8 cellular contexts compared by ENCODE assay signal in the genomic region with DNA sequence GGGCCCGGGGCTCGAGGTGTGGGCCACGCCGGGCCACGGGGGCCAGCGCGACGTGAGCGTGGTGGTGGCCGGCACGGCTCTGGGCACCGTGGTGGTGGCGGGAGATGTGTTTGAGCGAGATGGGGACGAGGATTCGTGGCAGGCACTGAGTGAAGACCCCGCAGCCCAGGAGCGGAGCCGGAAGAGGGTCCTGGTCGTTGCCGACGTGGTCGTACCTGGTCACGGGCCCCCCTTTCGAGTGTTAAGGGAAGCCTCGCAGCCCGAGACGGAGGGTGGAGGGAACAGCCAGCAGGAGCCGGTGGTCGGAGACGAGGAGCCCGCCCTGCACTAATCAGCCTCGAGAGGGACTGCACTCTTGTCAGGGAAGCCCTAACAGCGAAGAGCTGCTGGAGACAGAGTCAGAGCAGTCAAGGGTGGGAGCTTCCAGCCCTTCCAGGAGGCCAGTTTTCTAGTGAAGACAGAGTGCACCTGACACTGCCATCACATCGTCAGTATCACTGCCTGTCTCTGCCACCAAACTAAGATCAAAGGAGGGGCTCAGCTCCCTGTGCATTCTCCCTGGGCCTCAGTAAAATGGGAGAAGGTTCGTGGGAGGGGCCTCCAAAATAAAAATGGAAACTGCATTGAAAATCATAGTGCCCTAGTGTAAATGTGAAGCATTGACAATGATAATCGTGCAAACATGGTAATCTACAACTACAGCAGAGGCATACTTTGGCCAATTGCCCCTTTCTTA. TPM values are rescaled to one million over a fixed set of nuclear protein-coding genes. Genes with fewer than 3 reads are reported as not detected.
A peak's percentile ranks its signal among the peaks of the same experiment; 100 is the strongest.
DNase-seq lines count a peak whose midpoint lies in the region; ATAC-seq and TF ChIP-seq lines count a peak whose summit lies in the region.

No MANE protein-coding gene starts in this region.

- no peaks in the 10 kb centered on the region for H4K20me1 ChIP-seq in PC-3 (ENCODE audit: low read length)

- no peaks in the 10 kb centered on the region for H3K9me2 ChIP-seq in PC-3 (replicated peaks; ENCODE audit: low read length)

- peaks cover 14% of the 10 kb centered on the region for H3K27me3 Mint-ChIP-seq in brain

- DNase-seq in heart left ventricle = no peak
- DNase-seq in cardiac septum (ENCODE audit: low spot score) = no peak
- peak; percentile 14 for DNase-seq in PC-3
- peak; percentile 71 for DNase-seq in left kidney (ENCODE audit: low read depth, low spot score)
- DNase-seq in NK-92 treated with Interleukin-12 subunit alpha and Interleukin-12 subunit beta, amount 100 ng/mL, for 24 hours (lab: John Stamatoyannopoulos, UW) = no peak

- H3K4me3 Mint-ChIP-seq in brain = peak overlapping the region; percentile 84 to 100 (median 87)

- WGBS in heart left ventricle, 4 donors = 4 to 13% (median 6%) methylated on average over 12 to 37 of the region's 37 CpGs

- CTCF ChIA-PET in PC-3 (lab: Charles Lee) = no interaction called here

- H3K27ac ChIP-seq in heart left ventricle = peak overlapping the region in 11 of 12 donors; percentile 88 to 98 (median 97)
- no peak overlapping the region for H3K27ac ChIP-seq in PC-3 (ENCODE audit: low read length)
- H3K27ac ChIP-seq in subcutaneous abdominal adipose tissue (ENCODE audit: low read depth, low read length) = peak overlapping the region; percentile 81

- H3K36me3 ChIP-seq in heart left ventricle = no peaks in the 10 kb centered on the region
- no peaks in the 10 kb centered on the region for H3K36me3 ChIP-seq in PC-3 (ENCODE audit: low read depth, low read length)
- H3K36me3 ChIP-seq in subcutaneous abdominal adipose tissue (ENCODE audit: control insufficient read depth in 5 of 5, insufficient read depth in 5 of 5, low read length in 5 of 5) = peaks cover 0 to 5% (median 0%) of the 10 kb centered on the region in 5 donors

- BruUV-seq in PC-3 (replicated peaks; lab: Mats Ljungman, UMichigan) = TSS peak; percentile 32

- H3K4me3 ChIP-seq in heart left ventricle (peak overlapping the region; percentile 74 to 99 (median 94)), PC-3 (ENCODE audit: low read length) (peak overlapping the region; percentile 80), subcutaneous abdominal adipose tissue (ENCODE audit: low read depth in 1 of 5, low read length in 5 of 5) (peak overlapping the region; percentile 66 to 96 (median 89))

- H3K4me1 ChIP-seq in heart left ventricle (peaks cover 0 to 41% (median 18%) of the 10 kb centered on the region in 12 donors), PC-3 (ENCODE audit: insufficient read depth, low read length) (0 out of 2 replicates have a peak, but pooled peaks cover 4% of the 10 kb centered on the region), subcutaneous abdominal adipose tissue (ENCODE audit: control insufficient read depth in 5 of 5, insufficient read depth in 5 of 5, low read length in 5 of 5) (peaks cover 2 to 41% (median 29%) of the 10 kb centered on the region in 5 donors)

- ATAC-seq in heart left ventricle (peak in 1 of 4 donors; percentile 1), PC-3 (peak; percentile 27), GM19023 (IDR thresholded peaks at IDR 0.05; ENCODE audit: unreplicated experiment) (no peak)

- peak overlapping the region; percentile 84 for H2AFZ ChIP-seq in PC-3 (ENCODE audit: low read length)

- H3F3A ChIP-seq in PC-3 (ENCODE audit: low read length, unreplicated experiment) = no peaks in the 10 kb centered on the region

- H3K4me2 ChIP-seq in PC-3 (ENCODE audit: low read length) = peak overlapping the region; percentile 93

- POLR2A ChIA-PET in PC-3 (lab: Charles Lee; ENCODE audit: unreplicated experiment) = interaction anchor here (0.6 kb wide), 1 partner anchor 1248 kb away, joined by 4 read pairs; no protein-coding TSS in a partner anchor

- peak overlapping the region; percentile 85 to 93 (median 90) for H3K27ac Mint-ChIP-seq in brain

- H3K9me3 ChIP-seq in heart left ventricle (no peaks in the 10 kb centered on the region), PC-3 (ENCODE audit: low read length) (no peaks in the 10 kb centered on the region), subcutaneous abdominal adipose tissue (ENCODE audit: control insufficient read depth in 5 of 5, low read length in 5 of 5) (no peaks in the 10 kb centered on the region)

- H3K79me2 ChIP-seq in PC-3 (ENCODE audit: low read length) = 0 out of 2 replicates have a peak, but pooled peaks cover 5% of the 10 kb centered on the region

- intact Hi-C loops in heart left ventricle (cut with DNase I) = loop anchor here in 8 of 10 donors (1.0 to 5.0 kb wide), 7 partner anchors 9 to 216 kb away; a partner anchor contains a TSS
- intact Hi-C loops in cardiac septum (cut with DNase I) = loop anchor here (1.0 to 5.0 kb wide), 4 partner anchors 9 to 136 kb away; a partner anchor contains a TSS
- intact Hi-C loops in PC-3 (cut with micrococcal nuclease) = loop anchor here (5.0 kb wide), 1 partner anchor 46 kb away; a partner anchor contains a TSS

- H3K4me1 Mint-ChIP-seq in brain = peaks cover 55% of the 10 kb centered on the region

- peak overlapping the region; percentile 91 for H3K9ac ChIP-seq in PC-3 (ENCODE audit: low read length)
- H3K9ac ChIP-seq in subcutaneous abdominal adipose tissue (ENCODE audit: low read length in 5 of 5) = peak overlapping the region in 4 of 5 donors; percentile 87 to 94 (median 92)

- TF ChIP-seq CTCF in heart left ventricle (IDR thresholded peaks at IDR 0.05) = no peak
- TF ChIP-seq CTCF in PC-3 (conservative IDR thresholded peaks at IDR 0.05; ENCODE audit: low read depth, low read length) = no peak
- TF ChIP-seq CTCF in brain (conservative IDR thresholded peaks at IDR 0.05) = peak in 1 of 2 experiments; percentile 13

- peaks cover 0 to 2% (median 0%) of the 10 kb centered on the region in 5 experiments for H3K9me3 Mint-ChIP-seq in brain

- no peaks in the 10 kb centered on the region for H3K27me3 ChIP-seq in heart left ventricle
- H3K27me3 ChIP-seq in PC-3 (ENCODE audit: low read length) = no peaks in the 10 kb centered on the region
- peaks cover 0 to 4% (median 0%) of the 10 kb centered on the region in 5 donors for H3K27me3 ChIP-seq in subcutaneous abdominal adipose tissue (ENCODE audit: control insufficient read depth in 5 of 5, insufficient read depth in 4 of 5, low read length in 5 of 5)

- no peak for TF ChIP-seq POLR2A in heart left ventricle (IDR thresholded peaks at IDR 0.05)

- H3K36me3 Mint-ChIP-seq in brain = peaks cover 2% of the 10 kb centered on the region

RNA-seq across cellular contexts. Expression of a gene that starts 1.3 kb away (rescaled TPM):
- total RNA-seq in heart left ventricle = 1 to 10 TPM; 1.3 to 2.7 (median 2.0) TPM
- 1 to 10 TPM; 1.4 to 3.2 TPM for polyA plus RNA-seq in heart left ventricle
- total RNA-seq in cardiac septum = 1.5 TPM
- total RNA-seq in PC-3 (2014; rRNA removed) = 2.7 and 4.3 TPM in 2 replicates
- 4.7 TPM for polyA plus RNA-seq in brain (ENCODE audit: insufficient read depth, low read depth, low replicate concordance)

RNA-seq across cellular contexts. Expression of a gene that starts 8.6 kb away (rescaled TPM):
- total RNA-seq in heart left ventricle = 1 to 10 TPM; 5.9 to 9.5 (median 8.3) TPM
- polyA plus RNA-seq in heart left ventricle = 10 to 100 TPM in 1 of 2 donors, 1 to 10 TPM in 1; 9.1 to 10.8 TPM
- 9.7 TPM for total RNA-seq in cardiac septum
- 7.5 and 11.6 TPM in 2 replicates for total RNA-seq in PC-3 (2014; rRNA removed)
- polyA plus RNA-seq in brain (ENCODE audit: insufficient read depth, low read depth, low replicate concordance) = 19.5 TPM

RNA-seq across cellular contexts. Expression of a gene that starts 8.9 kb away (rescaled TPM):
- 10 to 100 TPM; 24.9 to 80.9 (median 34.1) TPM for total RNA-seq in heart left ventricle
- polyA plus RNA-seq in heart left ventricle = 10 to 100 TPM; 28.7 to 48.1 TPM
- 26.6 TPM for total RNA-seq in cardiac septum
- total RNA-seq in PC-3 (2014; rRNA removed) = 51.4 and 58.6 TPM in 2 replicates
- polyA plus RNA-seq in brain (ENCODE audit: insufficient read depth, low read depth, low replicate concordance) = 124 TPM

RNA-seq across cellular contexts. Expression of a gene that starts 20.7 kb away (rescaled TPM):
- total RNA-seq in heart left ventricle = 100 to 1,000 TPM in 3 of 9 donors, 10 to 100 TPM in 6; 64.6 to 160 (median 91.7) TPM
- 100 to 1,000 TPM; 155 to 158 TPM for polyA plus RNA-seq in heart left ventricle
- total RNA-seq in cardiac septum = 89.1 TPM
- 107 and 146 TPM in 2 replicates for total RNA-seq in PC-3 (2014; rRNA removed)
- 215 TPM for polyA plus RNA-seq in brain (ENCODE audit: insufficient read depth, low read depth, low replicate concordance)

RNA-seq across cellular contexts. Expression of a gene that starts 26.6 kb away (rescaled TPM):
- 10 to 100 TPM in 8 of 9 donors, 1 to 10 TPM in 1; 8.9 to 19.3 (median 12.3) TPM for total RNA-seq in heart left ventricle
- polyA plus RNA-seq in heart left ventricle = 10 to 100 TPM; 10.9 to 17.7 TPM
- 13.7 TPM for total RNA-seq in cardiac septum
- 17.9 and 23.9 TPM in 2 replicates for total RNA-seq in PC-3 (2014; rRNA removed)
- 27.2 TPM for polyA plus RNA-seq in brain (ENCODE audit: insufficient read depth, low read depth, low replicate concordance)

Comparison
In these comparisons a context has a peak if more than half of its experiments do, and no peak if none do; other contexts are left out.
1. DNase-seq: peak in PC-3 (single experiment) and left kidney (single experiment); none in heart left ventricle (0 of 5), cardiac septum (single experiment) and NK-92 treated with Interleukin-12 subunit alpha and Interleukin-12 subunit beta, amount 100 ng/mL, for 24 hours (single experiment).
2. Peak in every context shown above with its lines, with median percentiles within 50 percentile points of each other: H3K4me3 ChIP-seq.